13 cellular contexts compared by ENCODE assay signal in genomic region chr5:52864376-52864775, GRCh38.
A peak's percentile ranks its signal among the peaks of the same experiment; 100 is the strongest.
DNase-seq lines count a peak whose midpoint lies in the region; ATAC-seq, FAIRE-seq and TF ChIP-seq lines count a peak whose summit lies in the region.
"Had no signal": no experiment of that assay in that cellular context is flagged by ENCODE, and none has a peak within 500 bp of the region (broad histone marks: within the 10 kb centered on the region; RNA-seq: fewer than 3 reads in every experiment).

No MANE protein-coding gene starts in this region.

- peak; percentile 52 to 68 for ATAC-seq in left cardiac atrium
- no peak for ATAC-seq in effector memory CD8-positive, alpha-beta T cell (replicated peaks)
- ATAC-seq: psoas muscle had no signal

- H3K4me1 Mint-ChIP-seq in effector memory CD8-positive, alpha-beta T cell (ENCODE audit: low read depth in 2 of 2) = no peaks in the 10 kb centered on the region

- H3K4me1 ChIP-seq in ascending aorta (peaks cover 4 to 12% of the 10 kb centered on the region in 2 donors), sigmoid colon (peaks cover 0 to 75% (median 44%) of the 10 kb centered on the region in 4 donors)
- H3K4me1 ChIP-seq: psoas muscle had no signal

- no peaks in the 10 kb centered on the region for H3K9me3 ChIP-seq in ascending aorta
- H3K9me3 ChIP-seq in sigmoid colon = no peaks in the 10 kb centered on the region
- H3K9me3 ChIP-seq: psoas muscle had no signal

- H3K4me3 Mint-ChIP-seq in effector memory CD8-positive, alpha-beta T cell = no peak overlapping the region

- H3K27me3 ChIP-seq in ascending aorta (no peaks in the 10 kb centered on the region), sigmoid colon (no peaks in the 10 kb centered on the region)

- TF ChIP-seq CTCF in ascending aorta (IDR thresholded peaks at IDR 0.05) (no peak), sigmoid colon (IDR thresholded peaks at IDR 0.05) (no peak)

- H3K27ac Mint-ChIP-seq in effector memory CD8-positive, alpha-beta T cell = no peak overlapping the region

- no peaks in the 10 kb centered on the region for H3K9me3 Mint-ChIP-seq in effector memory CD8-positive, alpha-beta T cell

- TF ChIP-seq POLR2A in sigmoid colon (IDR thresholded peaks at IDR 0.05) (no peak), GM12892 (IDR thresholded peaks at IDR 0.05; ENCODE audit: low read depth, low read length) (no peak)

- H3K4me3 ChIP-seq in ascending aorta (peak overlapping the region in 1 of 2 donors; percentile 40), sigmoid colon (no peak overlapping the region)
- H3K4me3 ChIP-seq: psoas muscle had no signal

- no peaks in the 10 kb centered on the region for H3K27me3 Mint-ChIP-seq in effector memory CD8-positive, alpha-beta T cell

- intact Hi-C loops in ascending aorta (cut with DNase I) = no loop called here
- intact Hi-C loops in left cardiac atrium (cut with DNase I) = no loop called here
- intact Hi-C loops in sigmoid colon (cut with DNase I) = loop anchor here (5.0 kb wide), 1 partner anchor 77 kb away; the partner anchor contains the start of genes ITGA1 and PELO

- DNase-seq in GM04503 (ENCODE audit: low read depth) (peak; percentile 81), ascending aorta (ENCODE audit: low spot score in 2 of 2) (no peak), left cardiac atrium (no peak), sigmoid colon (no peak), GM12892 (ENCODE audit: insufficient read length) (no peak), frontal cortex (ENCODE audit: low spot score in 2 of 2) (no peak), NCI-H2171 (lab: John Stamatoyannopoulos, UW) (no peak)
- DNase-seq in effector memory CD8-positive, alpha-beta T cell = no peak
- DNase-seq: activated CD4-positive, alpha-beta T cell treated with anti-CD3 and anti-CD28 coated beads for 48 hours; activated gamma-delta T cell treated with Interleukin-2 at 50 U/mL for 16 hours; NCI-H2029 treated with DMSO at 0.1 percent for 48 hours; psoas muscle; SHP77 had no signal

- H3K36me3 ChIP-seq in ascending aorta (peaks cover 4 to 17% of the 10 kb centered on the region in 2 donors), sigmoid colon (peaks cover 0 to 61% (median 5%) of the 10 kb centered on the region in 4 donors)

- peaks cover 4% of the 10 kb centered on the region for H3K36me3 Mint-ChIP-seq in effector memory CD8-positive, alpha-beta T cell (ENCODE audit: insufficient read depth)

- no peak for FAIRE-seq in GM12892 (lab: Jason Lieb, UNC)
- no peak for FAIRE-seq in frontal cortex (lab: Jason Lieb, UNC)

- no peak for TF ChIP-seq EP300 in sigmoid colon (IDR thresholded peaks at IDR 0.05)

- H3K27ac ChIP-seq in ascending aorta = peak overlapping the region; percentile 61 to 80
- peak overlapping the region; percentile 54 to 78 (median 72) for H3K27ac ChIP-seq in sigmoid colon
- H3K27ac ChIP-seq: psoas muscle had no signal

- WGBS in sigmoid colon, 2 donors = 43 to 64% methylated on average over 2 of the region's 2 CpGs
